Comparison of ENCODE assay signal across 9 cellular contexts in the genomic region with DNA sequence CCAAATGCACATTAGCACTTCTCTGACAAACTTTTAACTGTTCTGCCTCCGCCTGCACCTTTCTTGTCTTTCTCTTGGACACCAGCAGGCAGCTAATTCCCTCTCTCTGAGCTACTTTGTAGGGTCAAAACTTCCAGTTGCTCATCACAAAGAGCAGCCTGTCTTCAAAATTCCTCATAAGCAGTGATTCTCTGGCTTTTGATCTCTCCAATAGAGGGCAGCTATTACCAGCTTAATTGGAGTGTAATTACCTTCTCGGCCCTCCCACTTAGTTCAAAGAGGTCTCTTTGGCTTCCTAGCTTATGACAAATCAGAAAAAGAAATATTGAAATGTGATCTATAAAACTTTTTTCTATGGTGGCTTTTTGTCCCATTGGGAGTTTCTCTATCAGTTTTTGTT. TPM values are rescaled to one million over a fixed set of nuclear protein-coding genes. Genes with fewer than 3 reads are reported as not detected.
A peak's percentile ranks its signal among the peaks of the same experiment; 100 is the strongest.
DNase-seq lines count a peak whose midpoint lies in the region; ATAC-seq and TF ChIP-seq lines count a peak whose summit lies in the region.
"Had no signal": no experiment of that assay in that cellular context is flagged by ENCODE, and none has a peak within 500 bp of the region (broad histone marks: within the 10 kb centered on the region; RNA-seq: fewer than 3 reads in every experiment).

No MANE protein-coding gene starts in this region.

- H3K4me3 ChIP-seq in BE2C (ENCODE audit: low read depth, low read length): no peak overlapping the region
- no peak overlapping the region for H3K4me3 ChIP-seq in WI38 (ENCODE audit: low read depth, low read length)
- H3K4me3 ChIP-seq in kidney epithelial cell (ENCODE audit: low read depth, low read length): no peak overlapping the region

- no peak for ATAC-seq in activated CD4-positive, alpha-beta T cell treated with anti-CD3 and anti-CD28 coated beads for 36 hours
- no peak for ATAC-seq in activated T-cell treated with anti-CD3 and anti-CD28 coated beads, Interleukin-2, amount 50 U/mL, for 4 hours
- no peak for ATAC-seq in HG02759 (IDR thresholded peaks at IDR 0.05; ENCODE audit: unreplicated experiment)

- H3K27me3 ChIP-seq in BE2C (no peaks in the 10 kb centered on the region), kidney epithelial cell (ENCODE audit: control insufficient read depth, insufficient read depth, low read length) (no peaks in the 10 kb centered on the region)

- TF ChIP-seq CTCF in BE2C (IDR thresholded peaks at IDR 0.05; ENCODE audit: low read depth, low read length) (peak; percentile 24), HFFc6 (IDR thresholded peaks at IDR 0.05) (peak; percentile 66), WI38 (IDR thresholded peaks at IDR 0.05; ENCODE audit: low read depth, low read length) (peak; percentile 21; the same call in 1 of the 2 replicates), kidney epithelial cell (IDR thresholded peaks at IDR 0.05; ENCODE audit: insufficient read depth, low read length, poor library complexity, severe bottlenecking) (peak; percentile 16)

- no peaks in the 10 kb centered on the region for H3K36me3 ChIP-seq in BE2C
- no peaks in the 10 kb centered on the region for H3K36me3 ChIP-seq in kidney epithelial cell (ENCODE audit: control insufficient read depth, insufficient read depth, low read length)

- CTCF ChIA-PET in activated CD4-positive, alpha-beta T cell treated with anti-CD3 and anti-CD28 coated beads for 36 hours (lab: Charles Lee): interaction anchor here (0.6 to 1.8 kb wide), 5 partner anchors 40 to 102 kb away, joined by 3 to 7 read pairs (median 3); no protein-coding TSS in a partner anchor

- no peaks in the 10 kb centered on the region for H3K9me3 ChIP-seq in BE2C

- DNase-seq in BE2C: no peak
- peak; percentile 43 for DNase-seq in HFFc6
- no peak for DNase-seq in kidney epithelial cell (ENCODE audit: low read depth)
- no peak for DNase-seq in activated CD4-positive, alpha-beta T cell treated with anti-CD3 and anti-CD28 coated beads for 36 hours
- no peak for DNase-seq in activated T-cell treated with anti-CD3 and anti-CD28 coated beads, Interleukin-2, amount 50 U/mL, for 4 hours
- DNase-seq in stimulated activated CD4-positive, alpha-beta T cell treated with anti-CD3 and anti-CD28 coated beads, Interleukin-2, amount 100 ng/mL, for 24 hours: no peak
- DNase-seq: T1000 had no signal

- POLR2A ChIA-PET in activated CD4-positive, alpha-beta T cell treated with anti-CD3 and anti-CD28 coated beads for 36 hours (lab: Charles Lee): no interaction called here

- H3K4me1 Mint-ChIP-seq in HFFc6 (ENCODE audit: low read depth): peaks cover 58% of the 10 kb centered on the region
- H3K4me1 Mint-ChIP-seq in activated CD4-positive, alpha-beta T cell treated with anti-CD3 and anti-CD28 coated beads for 36 hours: peaks cover 28% of the 10 kb centered on the region
- peaks cover 22% of the 10 kb centered on the region for H3K4me1 Mint-ChIP-seq in activated T-cell treated with anti-CD3 and anti-CD28 coated beads, Interleukin-2, amount 50 U/mL, for 4 hours (ENCODE audit: low read depth)

- H3K4me3 Mint-ChIP-seq in HFFc6: no peak overlapping the region
- no peak overlapping the region for H3K4me3 Mint-ChIP-seq in activated CD4-positive, alpha-beta T cell treated with anti-CD3 and anti-CD28 coated beads for 36 hours
- H3K4me3 Mint-ChIP-seq in activated T-cell treated with anti-CD3 and anti-CD28 coated beads, Interleukin-2, amount 50 U/mL, for 4 hours: no peak overlapping the region

- no peaks in the 10 kb centered on the region for H3K4me1 ChIP-seq in BE2C

- H3K9me3 Mint-ChIP-seq in HFFc6: no peaks in the 10 kb centered on the region
- no peaks in the 10 kb centered on the region for H3K9me3 Mint-ChIP-seq in activated CD4-positive, alpha-beta T cell treated with anti-CD3 and anti-CD28 coated beads for 36 hours (ENCODE audit: low read depth)
- H3K9me3 Mint-ChIP-seq in activated T-cell treated with anti-CD3 and anti-CD28 coated beads, Interleukin-2, amount 50 U/mL, for 4 hours: no peaks in the 10 kb centered on the region

- no peaks in the 10 kb centered on the region for H3K36me3 Mint-ChIP-seq in HFFc6 (ENCODE audit: low read depth)
- H3K36me3 Mint-ChIP-seq in activated CD4-positive, alpha-beta T cell treated with anti-CD3 and anti-CD28 coated beads for 36 hours (ENCODE audit: low read depth): no peaks in the 10 kb centered on the region
- no peaks in the 10 kb centered on the region for H3K36me3 Mint-ChIP-seq in activated T-cell treated with anti-CD3 and anti-CD28 coated beads, Interleukin-2, amount 50 U/mL, for 4 hours (ENCODE audit: insufficient read depth)

- H3K27me3 Mint-ChIP-seq in HFFc6 (ENCODE audit: insufficient read depth): no peaks in the 10 kb centered on the region; the same call in 1 of the 2 replicates
- peaks cover 6% of the 10 kb centered on the region for H3K27me3 Mint-ChIP-seq in activated CD4-positive, alpha-beta T cell treated with anti-CD3 and anti-CD28 coated beads for 36 hours
- peaks cover 2% of the 10 kb centered on the region for H3K27me3 Mint-ChIP-seq in activated T-cell treated with anti-CD3 and anti-CD28 coated beads, Interleukin-2, amount 50 U/mL, for 4 hours (ENCODE audit: low read depth)

- no peak overlapping the region for H3K27ac Mint-ChIP-seq in HFFc6
- no peak overlapping the region for H3K27ac Mint-ChIP-seq in activated CD4-positive, alpha-beta T cell treated with anti-CD3 and anti-CD28 coated beads for 36 hours

- intact Hi-C loops in activated CD4-positive, alpha-beta T cell treated with anti-CD3 and anti-CD28 coated beads for 36 hours (cut with DNase I, micrococcal nuclease): loop anchor here (2.0 kb wide), 1 partner anchor 101 kb away; no protein-coding TSS in a partner anchor

RNA-seq across cellular contexts. Expression of gene RAD23B, which starts 43.6 kb away (rescaled TPM):
- 270 TPM for polyA plus RNA-seq in BE2C (2012; ENCODE audit: insufficient read depth, insufficient read length, low read depth)
- total RNA-seq in HFFc6 (2021; fragmentation: NEBNext Ultra II Directional; extraction: Animal tissue kit (Norgen Biotek cat#: 25700)): 100 to 1,000 TPM; 196 to 222 (median 204) TPM
- 76.0 and 113 TPM in 2 replicates for total RNA-seq in kidney epithelial cell
- total RNA-seq in activated CD4-positive, alpha-beta T cell treated with anti-CD3 and anti-CD28 coated beads for 36 hours: 100 to 1,000 TPM; 114 to 188 TPM
- total RNA-seq in activated T-cell treated with anti-CD3 and anti-CD28 coated beads, Interleukin-2, amount 50 U/mL, for 4 hours: 100 to 1,000 TPM; 168 to 208 (median 185) TPM

Comparison
In these comparisons a context has a peak if more than half of its experiments do, and no peak if none do; other contexts are left out.
1. CTCF ChIP-seq: peak in every context shown above with its lines; median percentile 66 in HFFc6; 24 in BE2C; 21 in WI38; 16 in kidney epithelial cell.